Comparison of ENCODE assay signal across 26 cellular contexts in genomic region chr1:165350861-165351260, GRCh38. TPM values are rescaled to one million over a fixed set of nuclear protein-coding genes. Genes with fewer than 3 reads are reported as not detected.
"Had no signal": no experiment of that assay in that cellular context is flagged by ENCODE, and none has a peak within 500 bp of the region (broad histone marks: within the 10 kb centered on the region; RNA-seq: fewer than 3 reads in every experiment).

No MANE protein-coding gene starts in this region.

- H3K4me3 ChIP-seq: colonic mucosa, right atrium auricular region, skin epidermis, suprapubic skin, transverse colon, vagina had no signal

- H3K4me1 Mint-ChIP-seq: activated CD4-positive, alpha-beta T cell treated with anti-CD3 and anti-CD28 coated beads, Interleukin-2, amount 10 ng/mL, durations not matched to agents 24 days and 14 days; central memory CD8-positive, alpha-beta T cell; immature natural killer cell had no signal

- H3K9me3 Mint-ChIP-seq: activated CD4-positive, alpha-beta T cell treated with anti-CD3 and anti-CD28 coated beads, Interleukin-2, amount 10 ng/mL, durations not matched to agents 24 days and 14 days; activated naive CD4-positive, alpha-beta T cell treated with anti-CD3 and anti-CD28 coated beads, Interleukin-2, amount 10 ng/mL, durations not matched to agents 7 days and 5 days; activated naive CD8-positive, alpha-beta T cell treated with anti-CD3 and anti-CD28 coated beads, Interleukin-2, amount 50 U/mL, for 24 hours; activated T-cell treated with anti-CD3 and anti-CD28 coated beads, Interleukin-2, amount 50 U/mL, for 4 hours; central memory CD8-positive, alpha-beta T cell; stimulated activated naive CD8-positive, alpha-beta T cell treated with anti-CD3 and anti-CD28 coated beads, Interleukin-15, amount 100 ng/mL, for 72 hours; T-helper 2 cell treated with Interferon-gamma antibody and Interleukin-4, amounts not matched to agents 5 μg/mL and 100 μg/mL, for 36 hours had no signal

- H3K36me3 Mint-ChIP-seq: activated naive CD4-positive, alpha-beta T cell treated with anti-CD3 and anti-CD28 coated beads, Interleukin-2, amount 10 ng/mL, durations not matched to agents 7 days and 5 days; immature natural killer cell had no signal

- H3K36me3 ChIP-seq: brain microvascular endothelial cell, colonic mucosa, right atrium auricular region, suprapubic skin, transverse colon, vagina had no signal

- H3K27ac Mint-ChIP-seq: activated CD4-positive, alpha-beta T cell treated with anti-CD3 and anti-CD28 coated beads, Interleukin-2, amount 10 ng/mL, durations not matched to agents 24 days and 14 days; activated CD8-positive, alpha-beta T cell treated with anti-CD3 and anti-CD28 coated beads, Interleukin-2, amount 10 ng/mL, durations not matched to agents 7 days and 5 days; activated naive CD4-positive, alpha-beta T cell treated with anti-CD3 and anti-CD28 coated beads, Interleukin-2, amount 10 ng/mL, durations not matched to agents 7 days and 5 days; activated naive CD8-positive, alpha-beta T cell treated with anti-CD3 and anti-CD28 coated beads, Interleukin-2, amount 50 U/mL, for 24 hours; immature natural killer cell; progenitor cell of endocrine pancreas; stimulated activated naive CD8-positive, alpha-beta T cell treated with anti-CD3 and anti-CD28 coated beads, Interleukin-15, amount 100 ng/mL, for 72 hours; T-helper 2 cell treated with Interferon-gamma antibody and Interleukin-4, amounts not matched to agents 5 μg/mL and 100 μg/mL, for 36 hours had no signal

- H3K9me3 ChIP-seq: colonic mucosa, right atrium auricular region, suprapubic skin, transverse colon, vagina had no signal

- H3K4me3 Mint-ChIP-seq: activated CD4-positive, alpha-beta T cell treated with anti-CD3 and anti-CD28 coated beads, Interleukin-2, amount 10 ng/mL, durations not matched to agents 24 days and 14 days; activated CD8-positive, alpha-beta T cell treated with anti-CD3 and anti-CD28 coated beads, Interleukin-2, amount 10 ng/mL, durations not matched to agents 7 days and 5 days; activated naive CD4-positive, alpha-beta T cell treated with anti-CD3 and anti-CD28 coated beads, Interleukin-2, amount 10 ng/mL, durations not matched to agents 7 days and 5 days; activated naive CD8-positive, alpha-beta T cell treated with anti-CD3 and anti-CD28 coated beads, Interleukin-2, amount 50 U/mL, for 24 hours; activated T-cell treated with anti-CD3 and anti-CD28 coated beads, Interleukin-2, amount 50 U/mL, for 4 hours; central memory CD8-positive, alpha-beta T cell; immature natural killer cell; stimulated activated naive CD8-positive, alpha-beta T cell treated with anti-CD3 and anti-CD28 coated beads, Interleukin-15, amount 100 ng/mL, for 72 hours; T-helper 2 cell treated with Interferon-gamma antibody and Interleukin-4, amounts not matched to agents 5 μg/mL and 100 μg/mL, for 36 hours had no signal

- H3K27ac ChIP-seq: brain microvascular endothelial cell, colonic mucosa, right atrium auricular region, skin epidermis, suprapubic skin, transverse colon, vagina had no signal

- DNase-seq: activated CD4-positive, alpha-beta T cell treated with anti-CD3 and anti-CD28 coated beads, Interleukin-2, amount 10 ng/mL, durations not matched to agents 24 days and 14 days; activated CD4-positive, CD25-positive, alpha-beta regulatory T cell; activated CD8-positive, alpha-beta T cell treated with anti-CD3 and anti-CD28 coated beads, Interleukin-2, amount 10 ng/mL, durations not matched to agents 7 days and 5 days; activated effector memory CD4-positive, alpha-beta T cell treated with Interleukin-2 at 50 U/mL for 16 hours; activated naive CD4-positive, alpha-beta T cell treated with anti-CD3 and anti-CD28 coated beads, Interleukin-2, amount 10 ng/mL, durations not matched to agents 7 days and 5 days; activated naive CD8-positive, alpha-beta T cell treated with anti-CD3 and anti-CD28 coated beads, Interleukin-2, amount 50 U/mL, for 24 hours; activated T-cell treated with anti-CD3 and anti-CD28 coated beads, Interleukin-2, amount 50 U/mL, for 4 hours; anterior cingulate cortex; brain microvascular endothelial cell; colonic mucosa; head of caudate nucleus; immature natural killer cell; left ventricle myocardium superior; stimulated activated CD4-positive, alpha-beta T cell treated with anti-CD3 and anti-CD28 coated beads, Interleukin-4, amount 100 ng/mL, for 1 hour; stimulated activated naive CD8-positive, alpha-beta T cell treated with anti-CD3 and anti-CD28 coated beads, Interleukin-15, amount 100 ng/mL, for 72 hours; transverse colon had no signal

RNA-seq across cellular contexts. Expression of gene LMX1A, which starts 5.7 kb away (rescaled TPM):
- total RNA-seq: activated CD4-positive, alpha-beta T cell treated with anti-CD3 and anti-CD28 coated beads, Interleukin-2, amount 10 ng/mL, durations not matched to agents 24 days and 14 days; activated CD8-positive, alpha-beta T cell treated with anti-CD3 and anti-CD28 coated beads, Interleukin-2, amount 10 ng/mL, durations not matched to agents 7 days and 5 days; activated T-cell treated with anti-CD3 and anti-CD28 coated beads, Interleukin-2, amount 50 U/mL, for 4 hours; frontal cortex; left ventricle myocardium superior; mononuclear cell; osteoblast; progenitor cell of endocrine pancreas; right atrium auricular region; vagina had no signal
